ENCODE assay signal across 18 cellular contexts in genomic region chr11:73382747-73383146, GRCh38. TPM values are rescaled to one million over a fixed set of nuclear protein-coding genes. Genes with fewer than 3 reads are reported as not detected.
DNase-seq lines count a peak whose midpoint lies in the region; ATAC-seq and TF ChIP-seq lines count a peak whose summit lies in the region.
"Had no signal": no experiment of that assay in that cellular context is flagged by ENCODE, and none has a peak within 500 bp of the region (broad histone marks: within the 10 kb centered on the region; RNA-seq: fewer than 3 reads in every experiment).

No MANE protein-coding gene starts in this region.

- TF ChIP-seq CTCF in RWPE1 (conservative IDR thresholded peaks at IDR 0.05; ENCODE audit: low read depth) (no peak), left lung (IDR thresholded peaks at IDR 0.05) (no peak)

- peak overlapping the region; percentile 25 for H3K27ac Mint-ChIP-seq in activated CD4-positive, alpha-beta T cell treated with anti-CD3 and anti-CD28 coated beads, Interleukin-2, amount 10 ng/mL, durations not matched to agents 24 days and 14 days
- H3K27ac Mint-ChIP-seq in activated naive CD4-positive, alpha-beta T cell treated with anti-CD3 and anti-CD28 coated beads, Interleukin-2, amount 10 ng/mL, durations not matched to agents 7 days and 5 days, result no peak overlapping the region

- H3K9me3 ChIP-seq in left lung, result no peaks in the 10 kb centered on the region
- H3K9me3 ChIP-seq: SK-N-SH had no signal

- H3K4me3 ChIP-seq in left lung, result peak overlapping the region in 1 of 2 donors; percentile 1
- H3K4me3 ChIP-seq: cardiac muscle cell had no signal

- peaks cover 65% of the 10 kb centered on the region for H3K4me1 Mint-ChIP-seq in activated CD4-positive, alpha-beta T cell treated with anti-CD3 and anti-CD28 coated beads, Interleukin-2, amount 10 ng/mL, durations not matched to agents 24 days and 14 days
- peaks cover 83% of the 10 kb centered on the region for H3K4me1 Mint-ChIP-seq in activated naive CD4-positive, alpha-beta T cell treated with anti-CD3 and anti-CD28 coated beads, Interleukin-2, amount 10 ng/mL, durations not matched to agents 7 days and 5 days

- H3K27ac ChIP-seq in RWPE1 (peak overlapping the region; percentile 93), left lung (peak overlapping the region; percentile 23 to 95), temporal lobe (ENCODE audit: low read depth, low read length) (peak overlapping the region; percentile 45)
- H3K27ac ChIP-seq: 22Rv1, foreskin keratinocyte had no signal

- no peaks in the 10 kb centered on the region for H3K36me3 ChIP-seq in left lung
- H3K36me3 ChIP-seq: cardiac muscle cell had no signal

- POLR2A ChIA-PET in RWPE1 (lab: Yijun Ruan, JAX; ENCODE audit: low non-redundant PET), result no interaction called here

- DNase-seq in activated CD4-positive, alpha-beta T cell treated with anti-CD3 and anti-CD28 coated beads, Interleukin-2, amount 10 ng/mL, durations not matched to agents 24 days and 14 days, result no peak
- no peak for DNase-seq in activated CD4-positive, alpha-beta T cell treated with anti-CD3 and anti-CD28 coated beads for 4 hours
- DNase-seq in RWPE1 (ENCODE audit: low spot score), result no peak
- DNase-seq in left lung, result peak in 1 of 2 donors; percentile 43
- DNase-seq in SIG-M5 treated with dmso at 0.1 percent for 504 hours (lab: John Stamatoyannopoulos, UW; ENCODE audit: unreplicated experiment), result no peak
- no peak for DNase-seq in NCI-H146 treated with DMSO at 0.1 percent for 48 hours (lab: John Stamatoyannopoulos, UW; ENCODE audit: unreplicated experiment)
- no peak for DNase-seq in activated naive CD4-positive, alpha-beta T cell treated with anti-CD3 and anti-CD28 coated beads, Interleukin-2, amount 10 ng/mL, durations not matched to agents 7 days and 5 days
- DNase-seq: activated naive CD4-positive, alpha-beta T cell treated with Interleukin-2 at 50 U/mL for 16 hours; CD4-positive, CD25-positive, alpha-beta regulatory T cell; EL; NCI-H1417 treated with DMSO at 0.1 percent for 48 hours; NCI-H446; SK-N-SH; stimulated activated naive CD4-positive, alpha-beta T cell treated with Interleukin-2 at 50 U/mL for 16 hours had no signal

- CTCF ChIA-PET in RWPE1 (lab: Yijun Ruan, JAX), result interaction anchor here (1.0 kb wide), 2 partner anchors 11 to 81 kb away, joined by 5 to 6 read pairs; no protein-coding TSS in a partner anchor
- CTCF ChIA-PET in activated naive CD4-positive, alpha-beta T cell treated with anti-CD3 and anti-CD28 coated beads, Interleukin-2, amount 10 ng/mL, durations not matched to agents 7 days and 5 days (lab: Charles Lee), result interaction anchor here (1.0 to 1.5 kb wide), 5 partner anchors 11 to 277 kb away, joined by 3 to 7 read pairs (median 4); no protein-coding TSS in a partner anchor

- no peak for ATAC-seq in left lung

- no peaks in the 10 kb centered on the region for H3K27me3 Mint-ChIP-seq in activated CD4-positive, alpha-beta T cell treated with anti-CD3 and anti-CD28 coated beads, Interleukin-2, amount 10 ng/mL, durations not matched to agents 24 days and 14 days
- H3K27me3 Mint-ChIP-seq in activated naive CD4-positive, alpha-beta T cell treated with anti-CD3 and anti-CD28 coated beads, Interleukin-2, amount 10 ng/mL, durations not matched to agents 7 days and 5 days, result no peaks in the 10 kb centered on the region
- H3K27me3 Mint-ChIP-seq: CD4-positive, CD25-positive, alpha-beta regulatory T cell had no signal

- H3K9me3 Mint-ChIP-seq in activated CD4-positive, alpha-beta T cell treated with anti-CD3 and anti-CD28 coated beads, Interleukin-2, amount 10 ng/mL, durations not matched to agents 24 days and 14 days, result no peaks in the 10 kb centered on the region
- no peaks in the 10 kb centered on the region for H3K9me3 Mint-ChIP-seq in activated naive CD4-positive, alpha-beta T cell treated with anti-CD3 and anti-CD28 coated beads, Interleukin-2, amount 10 ng/mL, durations not matched to agents 7 days and 5 days
- H3K9me3 Mint-ChIP-seq: CD4-positive, CD25-positive, alpha-beta regulatory T cell had no signal

- peaks cover 11% of the 10 kb centered on the region for H3K36me3 Mint-ChIP-seq in activated CD4-positive, alpha-beta T cell treated with anti-CD3 and anti-CD28 coated beads, Interleukin-2, amount 10 ng/mL, durations not matched to agents 24 days and 14 days (ENCODE audit: low read depth)
- H3K36me3 Mint-ChIP-seq in activated naive CD4-positive, alpha-beta T cell treated with anti-CD3 and anti-CD28 coated beads, Interleukin-2, amount 10 ng/mL, durations not matched to agents 7 days and 5 days, result no peaks in the 10 kb centered on the region
- H3K36me3 Mint-ChIP-seq: CD4-positive, CD25-positive, alpha-beta regulatory T cell had no signal

- no peaks in the 10 kb centered on the region for H3K27me3 ChIP-seq in left lung
- H3K27me3 ChIP-seq: cardiac muscle cell, foreskin keratinocyte had no signal

- H3K4me1 ChIP-seq in left lung, result peaks cover 62 to 100% of the 10 kb centered on the region in 2 donors

- intact Hi-C loops in activated CD4-positive, alpha-beta T cell treated with anti-CD3 and anti-CD28 coated beads, Interleukin-2, amount 10 ng/mL, durations not matched to agents 24 days and 14 days (cut with micrococcal nuclease), result no loop called here
- intact Hi-C loops in left lung (cut with DNase I), result no loop called here

- no peak overlapping the region for H3K4me3 Mint-ChIP-seq in activated CD4-positive, alpha-beta T cell treated with anti-CD3 and anti-CD28 coated beads, Interleukin-2, amount 10 ng/mL, durations not matched to agents 24 days and 14 days
- no peak overlapping the region for H3K4me3 Mint-ChIP-seq in activated naive CD4-positive, alpha-beta T cell treated with anti-CD3 and anti-CD28 coated beads, Interleukin-2, amount 10 ng/mL, durations not matched to agents 7 days and 5 days

RNA-seq across cellular contexts. Expression of gene RELT, which starts 6.5 kb away (rescaled TPM):
- 35.0 and 38.5 TPM in 2 replicates for total RNA-seq in activated CD4-positive, alpha-beta T cell treated with anti-CD3 and anti-CD28 coated beads, Interleukin-2, amount 10 ng/mL, durations not matched to agents 24 days and 14 days
- total RNA-seq in left lung (10 to 100 TPM; 11.7 to 30.7 TPM), temporal lobe (1.5 TPM)
